Comparison of ENCODE assay signal across 10 cellular contexts in genomic region chrX:46710927-46711623, GRCh38. TPM values are rescaled to one million over a fixed set of nuclear protein-coding genes. Genes with fewer than 3 reads are reported as not detected.
DNase-seq lines count a peak whose midpoint lies in the region; ATAC-seq, FAIRE-seq and TF ChIP-seq lines count a peak whose summit lies in the region.
"Had no signal": no experiment of that assay in that cellular context is flagged by ENCODE, and none has a peak within 500 bp of the region (broad histone marks: within the 10 kb centered on the region; RNA-seq: fewer than 3 reads in every experiment).

No MANE protein-coding gene starts in this region.

- peak overlapping the region; percentile 87 for H3K4me2 ChIP-seq in BLaER1

- peaks cover 73% of the 10 kb centered on the region for H3K4me1 Mint-ChIP-seq in activated T-helper 1 cell treated with anti-CD3 and anti-CD28 coated beads, Interleukin-12 subunit alpha, Interleukin-12 subunit beta, Interleukin-2, Interleukin-4 antibody, amounts not matched to agents 30 ng/mL and 10 ng/mL and 1 ng/mL, durations not matched to agents 14 hours and 24 hours and 36 hours (ENCODE audit: low read depth)
- peaks cover 6% of the 10 kb centered on the region for H3K4me1 Mint-ChIP-seq in mesothelial cell of epicardium

- peak overlapping the region; percentile 46; the same call in 1 of the 2 replicates for H3K9ac ChIP-seq in BLaER1

- TF ChIP-seq CTCF in mesothelial cell of epicardium (IDR thresholded peaks at IDR 0.05; ENCODE audit: unreplicated experiment), result no peak

- peak overlapping the region; percentile 90 for H3K27ac Mint-ChIP-seq in activated T-helper 1 cell treated with anti-CD3 and anti-CD28 coated beads, Interleukin-12 subunit alpha, Interleukin-12 subunit beta, Interleukin-2, Interleukin-4 antibody, amounts not matched to agents 30 ng/mL and 10 ng/mL and 1 ng/mL, durations not matched to agents 14 hours and 24 hours and 36 hours
- no peak overlapping the region for H3K27ac Mint-ChIP-seq in mesothelial cell of epicardium

- H3K27ac ChIP-seq in BLaER1, result peak overlapping the region; percentile 74

- no peak overlapping the region for H3K4me3 Mint-ChIP-seq in activated T-helper 1 cell treated with anti-CD3 and anti-CD28 coated beads, Interleukin-12 subunit alpha, Interleukin-12 subunit beta, Interleukin-2, Interleukin-4 antibody, amounts not matched to agents 30 ng/mL and 10 ng/mL and 1 ng/mL, durations not matched to agents 14 hours and 24 hours and 36 hours
- no peak overlapping the region for H3K4me3 Mint-ChIP-seq in mesothelial cell of epicardium

- peaks cover 51% of the 10 kb centered on the region for H3K4me1 ChIP-seq in BLaER1

- H3K9me3 Mint-ChIP-seq in activated T-helper 1 cell treated with anti-CD3 and anti-CD28 coated beads, Interleukin-12 subunit alpha, Interleukin-12 subunit beta, Interleukin-2, Interleukin-4 antibody, amounts not matched to agents 30 ng/mL and 10 ng/mL and 1 ng/mL, durations not matched to agents 14 hours and 24 hours and 36 hours, result no peaks in the 10 kb centered on the region
- H3K9me3 Mint-ChIP-seq in mesothelial cell of epicardium, result peaks cover 26% of the 10 kb centered on the region

- 0 out of 2 replicates have a peak, but pooled peaks have one; percentile 7 for TF ChIP-seq POLR2A in GM12892 (IDR thresholded peaks at IDR 0.05; ENCODE audit: low read depth, low read length)

- no peaks in the 10 kb centered on the region for H3K27me3 ChIP-seq in BLaER1

- intact Hi-C loops in activated T-helper 1 cell treated with anti-CD3 and anti-CD28 coated beads, Interleukin-12 subunit alpha, Interleukin-12 subunit beta, Interleukin-2, Interleukin-4 antibody, amounts not matched to agents 30 ng/mL and 10 ng/mL and 1 ng/mL, durations not matched to agents 14 hours and 24 hours and 36 hours (cut with micrococcal nuclease), result loop anchor here (5.0 kb wide), 1 partner anchor 954 kb away; no protein-coding TSS in a partner anchor
- intact Hi-C loops in sciatic nerve (cut with DNase I), result no loop called here

- DNase-seq in GM12892 (ENCODE audit: insufficient read length) (no peak), NCI-H1417 (lab: John Stamatoyannopoulos, UW) (peak; percentile 2 to 85 (median 70)), ecto neural progenitor cell (ENCODE audit: low spot score) (no peak), mesothelial cell of epicardium (ENCODE audit: low spot score in 2 of 2, unreplicated experiment in 2 of 2) (no peak), sciatic nerve (ENCODE audit: low spot score) (no peak)
- DNase-seq in activated T-helper 1 cell treated with anti-CD3 and anti-CD28 coated beads, Interleukin-12 subunit alpha, Interleukin-12 subunit beta, Interleukin-2, Interleukin-4 antibody, amounts not matched to agents 30 ng/mL and 10 ng/mL and 1 ng/mL, durations not matched to agents 14 hours and 24 hours and 36 hours (ENCODE audit: low spot score), result no peak
- DNase-seq: DMS153, NCI-H774 had no signal

- peaks cover 11% of the 10 kb centered on the region; the same call in 1 of the 2 replicates for H3K9me3 ChIP-seq in BLaER1

- ATAC-seq in GM19023 (IDR thresholded peaks at IDR 0.05; ENCODE audit: unreplicated experiment) (no peak), sciatic nerve (no peak)

- 0 out of 2 replicates have a peak, but pooled peaks cover 5% of the 10 kb centered on the region for H3K36me3 ChIP-seq in BLaER1

- H3K27me3 Mint-ChIP-seq in activated T-helper 1 cell treated with anti-CD3 and anti-CD28 coated beads, Interleukin-12 subunit alpha, Interleukin-12 subunit beta, Interleukin-2, Interleukin-4 antibody, amounts not matched to agents 30 ng/mL and 10 ng/mL and 1 ng/mL, durations not matched to agents 14 hours and 24 hours and 36 hours (ENCODE audit: insufficient read depth), result no peaks in the 10 kb centered on the region
- H3K27me3 Mint-ChIP-seq in mesothelial cell of epicardium (ENCODE audit: low read depth), result no peaks in the 10 kb centered on the region

- H3K36me3 Mint-ChIP-seq in activated T-helper 1 cell treated with anti-CD3 and anti-CD28 coated beads, Interleukin-12 subunit alpha, Interleukin-12 subunit beta, Interleukin-2, Interleukin-4 antibody, amounts not matched to agents 30 ng/mL and 10 ng/mL and 1 ng/mL, durations not matched to agents 14 hours and 24 hours and 36 hours (ENCODE audit: low read depth), result peaks cover 16% of the 10 kb centered on the region
- no peaks in the 10 kb centered on the region for H3K36me3 Mint-ChIP-seq in mesothelial cell of epicardium

- FAIRE-seq in GM12892 (lab: Jason Lieb, UNC), result no peak

- no peaks in the 10 kb centered on the region for H4K20me1 ChIP-seq in BLaER1

- H3K4me3 ChIP-seq in BLaER1, result peak overlapping the region; percentile 35

RNA-seq across cellular contexts. Expression of gene SLC9A7, which starts 47.8 kb away (rescaled TPM):
- polyA plus RNA-seq in GM12892 (2012; ENCODE audit: missing spikeins), result 23.1 TPM
- 36.9 and 39.6 TPM in 2 replicates for total RNA-seq in activated T-helper 1 cell treated with anti-CD3 and anti-CD28 coated beads, Interleukin-12 subunit alpha, Interleukin-12 subunit beta, Interleukin-2, Interleukin-4 antibody, amounts not matched to agents 30 ng/mL and 10 ng/mL and 1 ng/mL, durations not matched to agents 14 hours and 24 hours and 36 hours
- total RNA-seq in mesothelial cell of epicardium (13.6 to 14.3 TPM (median 14.1 TPM) in 3 replicates), sciatic nerve (6.5 TPM)

Comparison
In these comparisons a context has a peak if more than half of its experiments do, and no peak if none do; other contexts are left out.
1. DNase-seq: peak in NCI-H1417 (3 of 3); none in GM12892 (single experiment), activated T-helper 1 cell treated with anti-CD3 and anti-CD28 coated beads, Interleukin-12 subunit alpha, Interleukin-12 subunit beta, Interleukin-2, Interleukin-4 antibody, amounts not matched to agents 30 ng/mL and 10 ng/mL and 1 ng/mL, durations not matched to agents 14 hours and 24 hours and 36 hours (single experiment), ecto neural progenitor cell (single experiment), mesothelial cell of epicardium (0 of 2) and sciatic nerve (single experiment).